In the genomic region with DNA sequence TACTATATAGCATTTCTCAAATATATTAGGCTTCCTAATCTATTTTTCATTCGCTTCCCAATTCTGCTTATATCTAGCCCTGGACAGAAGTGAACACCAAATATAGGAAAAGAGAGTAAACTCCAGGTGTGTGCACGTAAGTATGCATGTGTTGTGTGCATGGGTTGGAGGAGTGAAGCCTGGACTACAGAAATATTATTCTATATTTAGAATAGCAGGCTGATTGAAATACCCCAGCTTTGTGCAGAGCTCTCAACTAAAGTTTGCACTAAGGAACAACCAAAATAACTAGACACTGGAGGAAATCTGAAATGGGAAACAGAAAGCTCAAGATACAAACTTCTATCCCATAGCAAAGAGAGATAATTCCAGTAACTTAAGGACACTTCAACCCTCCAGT, we compare ENCODE assay signal across 33 cellular contexts.
"Had no signal": no experiment of that assay in that cellular context is flagged by ENCODE, and none has a peak within 500 bp of the region (broad histone marks: within the 10 kb centered on the region; RNA-seq: fewer than 3 reads in every experiment).

No MANE protein-coding gene starts in this region.

- DNase-seq: Karpas-422, Kasumi-1, MG63, MM.1S, MV-4-11, NCI-H1048, NCI-H1092, NCI-H1092 treated with DMSO at 0.1 percent for 48 hours, NCI-H1105, NCI-H1105 treated with DMSO at 0.1 percent for 48 hours, NCI-H1417, NCI-H1417 treated with DMSO at 0.1 percent for 48 hours, NCI-H1436, NCI-H1436 treated with DMSO at 0.1 percent for 48 hours, NCI-H146, NCI-H1694, NCI-H1694 treated with DMSO at 0.1 percent for 48 hours, NCI-H187, NCI-H187 treated with DMSO at 0.1 percent for 48 hours, NCI-H1930, NCI-H2029, NCI-H2029 treated with DMSO at 0.1 percent for 48 hours, NCI-H2081, NCI-H2081 treated with DMSO at 0.1 percent for 48 hours, NCI-H2107, NCI-H2171, NCI-H2171 treated with DMSO at 0.1 percent for 48 hours, NCI-H2227 treated with DMSO at 0.1 percent for 48 hours, NCI-H226, NCI-H345, NCI-H446, NCI-H446 treated with DMSO at 0.1 percent for 48 hours, NCI-H510A had no signal
